ENCODE assay signal across 13 cellular contexts in genomic region chr11:69877704-69878103, GRCh38. TPM values are rescaled to one million over a fixed set of nuclear protein-coding genes. Genes with fewer than 3 reads are reported as not detected.
DNase-seq lines count a peak whose midpoint lies in the region; ATAC-seq and TF ChIP-seq lines count a peak whose summit lies in the region.
"Not testable (repeated sequence)": the region's sequence is repeated elsewhere in the genome, so short reads cannot be mapped to it uniquely, and the experiment has no call there.
"Had no signal": no experiment of that assay in that cellular context is flagged by ENCODE, and none has a peak within 500 bp of the region (broad histone marks: within the 10 kb centered on the region; RNA-seq: fewer than 3 reads in every experiment).

No MANE protein-coding gene starts in this region.

- H3K4me3 Mint-ChIP-seq in chondrocyte (ENCODE audit: unreplicated experiment) = not testable (repeated sequence)

- H3K27ac Mint-ChIP-seq in chondrocyte (ENCODE audit: unreplicated experiment) = not testable (repeated sequence)

- not testable (repeated sequence) for TF ChIP-seq EP300 in sigmoid colon (IDR thresholded peaks at IDR 0.05)

- DNase-seq in activated CD4-positive, CD25-positive, alpha-beta regulatory T cell treated with anti-CD3 and anti-CD28 coated beads, Interleukin-2, amount 50 U/mL, for 72 hours = peak; percentile 7
- DNase-seq in chondrocyte (ENCODE audit: low spot score) = peak; percentile 26
- peak; percentile 17 for DNase-seq in cardiac septum (ENCODE audit: low spot score)
- peak; percentile 24 for DNase-seq in lower lobe of right lung
- DNase-seq in sigmoid colon = peak; percentile 21
- DNase-seq in upper lobe of right lung = peak; percentile 31

- H3K4me1 Mint-ChIP-seq in chondrocyte (ENCODE audit: low read depth) = not testable (repeated sequence)

- not testable (repeated sequence) for H3K36me3 Mint-ChIP-seq in chondrocyte (ENCODE audit: low read depth)

- peaks cover 19% of the 10 kb centered on the region for H3K27me3 ChIP-seq in lower lobe of right lung (ENCODE audit: low read depth)
- not testable (repeated sequence) for H3K27me3 ChIP-seq in sigmoid colon, upper lobe of right lung

- H3K4me1 ChIP-seq in lower lobe of right lung, sigmoid colon, upper lobe of right lung: not testable (repeated sequence)

- intact Hi-C loops in cardiac septum (cut with DNase I); lower lobe of right lung (cut with DNase I); sigmoid colon (cut with DNase I); upper lobe of right lung (cut with DNase I): not testable (repeated sequence)

- H3K27me3 Mint-ChIP-seq in chondrocyte (ENCODE audit: low read depth) = peaks cover 21% of the 10 kb centered on the region

- 89 to 91% methylated on average over 7 of the region's 7 CpGs for WGBS in sigmoid colon, 2 donors

- not testable (repeated sequence) for ATAC-seq in lower lobe of right lung, upper lobe of right lung

- H3K9me3 Mint-ChIP-seq in chondrocyte (ENCODE audit: low read depth) = not testable (repeated sequence)

- H3K36me3 ChIP-seq in lower lobe of right lung, sigmoid colon, upper lobe of right lung: not testable (repeated sequence)

- not testable (repeated sequence) for TF ChIP-seq POLR2A in sigmoid colon (IDR thresholded peaks at IDR 0.05)

- not testable (repeated sequence) for TF ChIP-seq CTCF in chondrocyte (IDR thresholded peaks at IDR 0.05); lower lobe of right lung (IDR thresholded peaks at IDR 0.05); sigmoid colon (IDR thresholded peaks at IDR 0.05); upper lobe of right lung (IDR thresholded peaks at IDR 0.05)

- H3K27ac ChIP-seq in lower lobe of right lung, sigmoid colon, upper lobe of right lung: not testable (repeated sequence)

- not testable (repeated sequence) for H3K4me3 ChIP-seq in lower lobe of right lung, sigmoid colon, upper lobe of right lung

- not testable (repeated sequence) for H3K9me3 ChIP-seq in lower lobe of right lung, sigmoid colon, upper lobe of right lung

RNA-seq across cellular contexts. Expression of gene FGF3, which starts 58.5 kb away (rescaled TPM):
- total RNA-seq in chondrocyte (not detected in 3 replicates), cardiac septum (not detected), lower lobe of right lung (not detected), sigmoid colon (not detected), upper lobe of right lung (not detected)
- not detected for polyA plus RNA-seq in sigmoid colon
- total RNA-seq: A172; A673; Calu3; CD4-positive, alpha-beta memory T cell; Daoy; HFFc6 had no signal
- polyA plus RNA-seq: BJ; CD4-positive, alpha-beta memory T cell had no signal
